In genomic region chr17:17028059-17028877, GRCh38 we compare ENCODE assay signal across 9 cellular contexts. TPM values are rescaled to one million over a fixed set of nuclear protein-coding genes. Genes with fewer than 3 reads are reported as not detected.
DNase-seq lines count a peak whose midpoint lies in the region; ATAC-seq, FAIRE-seq and TF ChIP-seq lines count a peak whose summit lies in the region.
"Had no signal": no experiment of that assay in that cellular context is flagged by ENCODE, and none has a peak within 500 bp of the region (broad histone marks: within the 10 kb centered on the region; RNA-seq: fewer than 3 reads in every experiment).

No MANE protein-coding gene starts in this region.

- peak overlapping the region; percentile 49 for H4K8ac ChIP-seq in trophoblast cell (ENCODE audit: low read depth, low read length)

- WGBS in trophoblast cell (ENCODE audit: extremely low coverage, insufficient coverage, insufficient read length), result no CpG with 5 or more reads among the region's 12 CpGs

- H2BK5ac ChIP-seq in trophoblast cell (ENCODE audit: low read depth, low read length, poor library complexity), result no peak overlapping the region

- peak overlapping the region; percentile 47 for H4K91ac ChIP-seq in trophoblast cell (ENCODE audit: low read depth, low read length)

- DNase-seq in H54 (ENCODE audit: insufficient read length, low spot score), result peak; percentile 96
- DNase-seq in RWPE2 (ENCODE audit: low spot score), result peak; percentile 99
- DNase-seq in fibroblast of villous mesenchyme (ENCODE audit: low read depth), result peak; percentile 83
- DNase-seq in trophoblast cell, result peak; percentile 99 to 100
- DNase-seq in stimulated activated CD4-positive, alpha-beta T cell treated with anti-CD3 and anti-CD28 coated beads, Interleukin-12 subunit alpha, Interleukin-12 subunit beta, amount 100 ng/mL, for 4 hours, result no peak
- no peak for DNase-seq in T-helper 17 cell

- no peak overlapping the region for H4K12ac ChIP-seq in trophoblast cell (ENCODE audit: low read depth, low read length)

- H3K27ac ChIP-seq in RWPE2 (ENCODE audit: poor library complexity, severe bottlenecking), result peak overlapping the region; percentile 93
- H3K27ac ChIP-seq in trophoblast cell (ENCODE audit: low read depth, low read length), result peak overlapping the region; percentile 10

- TF ChIP-seq CTCF in RWPE2 (IDR thresholded peaks at IDR 0.05; ENCODE audit: poor library complexity, severe bottlenecking) (peak; percentile 10), fibroblast of villous mesenchyme (IDR thresholded peaks at IDR 0.05; ENCODE audit: insufficient read depth, low read depth, low read length) (peak; percentile 4)

- H3K79me1 ChIP-seq in trophoblast cell (ENCODE audit: low read length), result peaks cover 36% of the 10 kb centered on the region

- FAIRE-seq in H54 (lab: Jason Lieb, UNC), result peak; percentile 92

- peak overlapping the region; percentile 86 for H2BK12ac ChIP-seq in trophoblast cell (ENCODE audit: low read length)

- peak overlapping the region; percentile 17 for H2AFZ ChIP-seq in trophoblast cell (ENCODE audit: insufficient read depth, low read length, poor library complexity)

- peak overlapping the region; percentile 64 for H3K14ac ChIP-seq in trophoblast cell (ENCODE audit: low read length)

- H3K4me1 Mint-ChIP-seq in T-helper 17 cell, result peaks cover 4% of the 10 kb centered on the region

- H3K23ac ChIP-seq in trophoblast cell (ENCODE audit: low read length), result no peak overlapping the region

- no peaks in the 10 kb centered on the region for H3K27me3 Mint-ChIP-seq in T-helper 17 cell

- no peak overlapping the region for H3K27ac Mint-ChIP-seq in T-helper 17 cell
- H3K27ac Mint-ChIP-seq: memory B cell had no signal

- H3K4me2 ChIP-seq in trophoblast cell (ENCODE audit: low read length), result no peak overlapping the region

- no peaks in the 10 kb centered on the region for H3K27me3 ChIP-seq in RWPE2 (ENCODE audit: insufficient read depth, poor library complexity, severe bottlenecking)
- H3K27me3 ChIP-seq in trophoblast cell (ENCODE audit: insufficient read depth, low read length), result no peaks in the 10 kb centered on the region

- no peak overlapping the region for H3K4me3 ChIP-seq in RWPE2 (ENCODE audit: severe bottlenecking)
- no peak overlapping the region for H3K4me3 ChIP-seq in fibroblast of villous mesenchyme (ENCODE audit: low read depth, low read length)
- no peak overlapping the region for H3K4me3 ChIP-seq in trophoblast cell (ENCODE audit: low read depth, low read length)

- H2AK5ac ChIP-seq in trophoblast cell (ENCODE audit: low read length), result peak overlapping the region; percentile 34

- peak overlapping the region; percentile 4 for H3K18ac ChIP-seq in trophoblast cell (ENCODE audit: low read length)

- H3K79me2 ChIP-seq in trophoblast cell (ENCODE audit: control insufficient read depth, insufficient read depth, low read length, poor library complexity), result no peaks in the 10 kb centered on the region

- no peak overlapping the region for H3K9ac ChIP-seq in trophoblast cell (ENCODE audit: low read length)

- peak overlapping the region; percentile 39 for H3K4ac ChIP-seq in trophoblast cell (ENCODE audit: low read depth, low read length)

- peak; percentile 96 for ATAC-seq in RWPE2 (ENCODE audit: low read depth)
- ATAC-seq in GM21825 (IDR thresholded peaks at IDR 0.05; ENCODE audit: unreplicated experiment), result no peak
- ATAC-seq in GM21423 (IDR thresholded peaks at IDR 0.05; ENCODE audit: unreplicated experiment), result no peak
- no peak for ATAC-seq in T-helper 17 cell

- H3K36me3 ChIP-seq in RWPE2 (ENCODE audit: low read depth) (no peaks in the 10 kb centered on the region), trophoblast cell (ENCODE audit: control insufficient read depth in 1 of 2, insufficient read depth in 2 of 2, low read length in 2 of 2) (no peaks in the 10 kb centered on the region)

- H3K4me3 Mint-ChIP-seq in T-helper 17 cell, result no peak overlapping the region
- H3K4me3 Mint-ChIP-seq: memory B cell had no signal

- no peaks in the 10 kb centered on the region for H3K36me3 Mint-ChIP-seq in T-helper 17 cell (ENCODE audit: low read depth)
- H3K36me3 Mint-ChIP-seq: memory B cell had no signal

- H3K9me3 ChIP-seq in RWPE2 (ENCODE audit: severe bottlenecking), result no peaks in the 10 kb centered on the region
- no peaks in the 10 kb centered on the region for H3K9me3 ChIP-seq in trophoblast cell (ENCODE audit: insufficient read depth, low read depth, low read length)
- no peaks in the 10 kb centered on the region for H3K9me3 ChIP-seq in T-helper 17 cell (ENCODE audit: control insufficient read depth, low read length, poor library complexity, severe bottlenecking)

- peaks cover 37% of the 10 kb centered on the region for H3K4me1 ChIP-seq in RWPE2 (ENCODE audit: insufficient read depth, poor library complexity, severe bottlenecking)
- peaks cover 42 to 45% of the 10 kb centered on the region in 2 experiments for H3K4me1 ChIP-seq in trophoblast cell (ENCODE audit: control insufficient read depth in 1 of 2, insufficient read depth in 2 of 2, low read length in 2 of 2)

- TF ChIP-seq POLR2A in H54 (IDR thresholded peaks at IDR 0.05; ENCODE audit: low read depth, low read length), result peak; percentile 39; the same call in 1 of the 2 replicates

- H2BK120ac ChIP-seq in trophoblast cell (ENCODE audit: insufficient read depth, low read length, poor library complexity), result peak overlapping the region; percentile 59

RNA-seq across cellular contexts. Expression of gene MPRIP, which starts 14.0 kb away (rescaled TPM):
- 157 and 178 TPM in 2 replicates for total RNA-seq in fibroblast of villous mesenchyme
- 200 and 203 TPM in 2 replicates for polyA plus RNA-seq in trophoblast cell (2013)
- 100 to 1,000 TPM; 268 to 269 TPM for total RNA-seq in T-helper 17 cell

RNA-seq across cellular contexts. Expression of gene TNFRSF13B, which starts 56.4 kb away (rescaled TPM):
- total RNA-seq in fibroblast of villous mesenchyme (not detected in 2 replicates), T-helper 17 cell (1 to 10 TPM in 1 of 2 donors, not detected in 1; 1.1 TPM)
- polyA plus RNA-seq in trophoblast cell (2013), result not detected in 2 replicates

Comparison
In these comparisons a context has a peak if more than half of its experiments do, and no peak if none do; other contexts are left out.
1. DNase-seq: peak in H54 (single experiment), RWPE2 (single experiment), fibroblast of villous mesenchyme (single experiment) and trophoblast cell (2 of 2); none in stimulated activated CD4-positive, alpha-beta T cell treated with anti-CD3 and anti-CD28 coated beads, Interleukin-12 subunit alpha, Interleukin-12 subunit beta, amount 100 ng/mL, for 4 hours (single experiment) and T-helper 17 cell (0 of 3).